Comparison of ENCODE assay signal across 8 cellular contexts in genomic region chr1:197145451-197146029, GRCh38. TPM values are rescaled to one million over a fixed set of nuclear protein-coding genes. Genes with fewer than 3 reads are reported as not detected.
DNase-seq lines count a peak whose midpoint lies in the region; ATAC-seq and TF ChIP-seq lines count a peak whose summit lies in the region.

No MANE protein-coding gene starts in this region.

- no peak for DNase-seq in AG04450 (ENCODE audit: low read depth, low spot score)
- DNase-seq in activated naive CD8-positive, alpha-beta T cell treated with anti-CD3 and anti-CD28 coated beads, Interleukin-2, amount 50 U/mL, for 24 hours = no peak
- peak; percentile 3 to 12 for DNase-seq in lung microvascular endothelial cell (ENCODE audit: low read depth in 2 of 2)
- DNase-seq in body of pancreas = no peak
- no peak for DNase-seq in activated effector memory CD4-positive, alpha-beta T cell treated with anti-CD3 and anti-CD28 coated beads, Interleukin-2, amount 50 U/mL, for 16 hours
- no peak for DNase-seq in NCI-H2107 treated with DMSO at 0.1 percent for 48 hours (lab: John Stamatoyannopoulos, UW; ENCODE audit: unreplicated experiment)

- H3K27me3 ChIP-seq in AG04450 (ENCODE audit: control insufficient read depth, insufficient read depth, low read length) = no peaks in the 10 kb centered on the region
- H3K27me3 ChIP-seq in body of pancreas = no peaks in the 10 kb centered on the region

- H3K9me3 ChIP-seq in AG04450 (ENCODE audit: control insufficient read depth, insufficient read depth, low read length) (no peaks in the 10 kb centered on the region), HEK293 (ENCODE audit: control insufficient read depth, insufficient read depth, low read depth, low read length) (no peaks in the 10 kb centered on the region), body of pancreas (no peaks in the 10 kb centered on the region)

- WGBS in body of pancreas, 2 donors = 21 to 23% methylated on average over 11 of the region's 11 CpGs

- intact Hi-C loops in body of pancreas (cut with DNase I) = no loop called here

- peaks cover 13% of the 10 kb centered on the region for H3K4me1 Mint-ChIP-seq in activated naive CD8-positive, alpha-beta T cell treated with anti-CD3 and anti-CD28 coated beads, Interleukin-2, amount 50 U/mL, for 24 hours

- peak overlapping the region; percentile 97 for H3K4me3 Mint-ChIP-seq in activated naive CD8-positive, alpha-beta T cell treated with anti-CD3 and anti-CD28 coated beads, Interleukin-2, amount 50 U/mL, for 24 hours

- H3K36me3 Mint-ChIP-seq in activated naive CD8-positive, alpha-beta T cell treated with anti-CD3 and anti-CD28 coated beads, Interleukin-2, amount 50 U/mL, for 24 hours (ENCODE audit: low read depth) = peaks cover 30% of the 10 kb centered on the region

- H3K27me3 Mint-ChIP-seq in activated naive CD8-positive, alpha-beta T cell treated with anti-CD3 and anti-CD28 coated beads, Interleukin-2, amount 50 U/mL, for 24 hours = peaks cover 5% of the 10 kb centered on the region

- H3K4me1 ChIP-seq in HEK293 (ENCODE audit: control insufficient read depth, insufficient read depth, low read length) (no peaks in the 10 kb centered on the region), body of pancreas (peaks cover 3% of the 10 kb centered on the region)

- POLR2A ChIA-PET in AG04450 (lab: Yijun Ruan, JAX) = no interaction called here
- POLR2A ChIA-PET in HEK293 (lab: Yijun Ruan, JAX) = interaction anchor here (0.6 kb wide), 1 partner anchor 58 kb away, joined by 7 read pairs; no protein-coding TSS in a partner anchor

- ATAC-seq in activated naive CD8-positive, alpha-beta T cell treated with anti-CD3 and anti-CD28 coated beads, Interleukin-2, amount 50 U/mL, for 24 hours = no peak
- ATAC-seq in body of pancreas (no peak), HG02678 (IDR thresholded peaks at IDR 0.05; ENCODE audit: unreplicated experiment) (no peak)

- no peak overlapping the region for H3K27ac Mint-ChIP-seq in activated naive CD8-positive, alpha-beta T cell treated with anti-CD3 and anti-CD28 coated beads, Interleukin-2, amount 50 U/mL, for 24 hours

- H3K36me3 ChIP-seq in HEK293 (ENCODE audit: control insufficient read depth in 2 of 2, insufficient read depth in 1 of 2, low read length in 2 of 2) = peaks cover 5 to 33% of the 10 kb centered on the region in 2 experiments; a peak in 2 of 3 replicates
- no peaks in the 10 kb centered on the region for H3K36me3 ChIP-seq in body of pancreas (replicated peaks in 1 of 2; ENCODE audit: insufficient read depth in 1 of 2, low read depth in 2 of 2)

- peak overlapping the region; percentile 86 for H3K4me3 ChIP-seq in AG04450 (ENCODE audit: low read depth, low read length)
- peak overlapping the region; percentile 89 for H3K4me3 ChIP-seq in HEK293 (ENCODE audit: low read depth, low read length)
- no peak overlapping the region for H3K4me3 ChIP-seq in body of pancreas

- no peak for TF ChIP-seq POLR2A in body of pancreas (IDR thresholded peaks at IDR 0.05)

- H3K9me3 Mint-ChIP-seq in activated naive CD8-positive, alpha-beta T cell treated with anti-CD3 and anti-CD28 coated beads, Interleukin-2, amount 50 U/mL, for 24 hours = no peaks in the 10 kb centered on the region

- no peak for TF ChIP-seq CTCF in AG04450 (IDR thresholded peaks at IDR 0.05; ENCODE audit: low read depth, low read length)
- TF ChIP-seq CTCF in HEK293 (tag by site-specific recombination; IDR thresholded peaks at IDR 0.05) = no peak
- TF ChIP-seq CTCF in body of pancreas (IDR thresholded peaks at IDR 0.05) = no peak

- CTCF ChIA-PET in AG04450 (lab: Charles Lee) (no interaction called here), HEK293 (lab: Yijun Ruan, JAX) (interaction anchor here (0.6 kb wide), 1 partner anchor 413 kb away, joined by 4 read pairs; no protein-coding TSS in a partner anchor)

- no peak overlapping the region for H3K27ac ChIP-seq in AG04450 (ENCODE audit: low read depth, low read length)
- peak overlapping the region; percentile 71; the same call in 1 of the 2 replicates for H3K27ac ChIP-seq in HEK293 (ENCODE audit: extremely low read depth, low read depth, low read length)
- no peak overlapping the region for H3K27ac ChIP-seq in body of pancreas

TF ChIP-seq in HEK293, 187 proteins besides CTCF, POLR2A, EP300 and RAD21:
- TF ChIP-seq ZNF785 (tag by site-specific recombination; IDR thresholded peaks at IDR 0.05) = no peak
- no peak for TF ChIP-seq YY2 (tag by site-specific recombination; IDR thresholded peaks at IDR 0.05)
- TF ChIP-seq ZSCAN23 (tag by site-specific recombination; IDR thresholded peaks at IDR 0.05) = no peak
- TF ChIP-seq ZNF558 (tag by site-specific recombination; IDR thresholded peaks at IDR 0.05) = no peak
- TF ChIP-seq ZFP37 (tag by site-specific recombination; IDR thresholded peaks at IDR 0.05) = no peak
- TF ChIP-seq ZNF394 (tag by site-specific recombination; IDR thresholded peaks at IDR 0.05; ENCODE audit: borderline replicate concordance) = 0 out of 2 replicates have a peak, but pooled peaks have one; percentile 19
- no peak for TF ChIP-seq ZNF366 (tag by site-specific recombination; conservative IDR thresholded peaks at IDR 0.05)
- no peak for TF ChIP-seq ZNF239 (tag by site-specific recombination; IDR thresholded peaks at IDR 0.05)

RNA-seq across cellular contexts. Expression of gene ASPM, which starts 0.9 kb away (rescaled TPM):
- polyA plus RNA-seq in AG04450 (2011; rRNA removed) = 3.7 and 6.1 TPM in 2 replicates
- polyA minus RNA-seq in AG04450 (2011; rRNA and poly(A)+ RNA removed) = 4.6 and 10.6 TPM in 2 replicates
- 3.0 and 15.7 TPM in 2 replicates for total RNA-seq in lung microvascular endothelial cell
- total RNA-seq in body of pancreas = under 1 TPM; under 0.01 to 0.66 TPM

RNA-seq across cellular contexts. Expression of gene ZBTB41, which starts 55.6 kb away (rescaled TPM):
- 5.9 and 9.3 TPM in 2 replicates for polyA plus RNA-seq in AG04450 (2011; rRNA removed)
- polyA minus RNA-seq in AG04450 (2011; rRNA and poly(A)+ RNA removed) = 10.6 and 18.9 TPM in 2 replicates
- total RNA-seq in lung microvascular endothelial cell = 3.9 and 6.3 TPM in 2 replicates
- 1 to 10 TPM; 4.6 to 7.5 TPM for total RNA-seq in body of pancreas

Comparison
In these comparisons a context has a peak if more than half of its experiments do, and no peak if none do; other contexts are left out.
1. DNase-seq: peak in lung microvascular endothelial cell (2 of 2); none in AG04450 (single experiment), activated naive CD8-positive, alpha-beta T cell treated with anti-CD3 and anti-CD28 coated beads, Interleukin-2, amount 50 U/mL, for 24 hours (single experiment), body of pancreas (0 of 4), activated effector memory CD4-positive, alpha-beta T cell treated with anti-CD3 and anti-CD28 coated beads, Interleukin-2, amount 50 U/mL, for 16 hours (single experiment) and NCI-H2107 treated with DMSO at 0.1 percent for 48 hours (single experiment).
2. H3K4me3 ChIP-seq: peak in AG04450 (single experiment) and HEK293 (single experiment); none in body of pancreas (0 of 2).